In the genomic region with DNA sequence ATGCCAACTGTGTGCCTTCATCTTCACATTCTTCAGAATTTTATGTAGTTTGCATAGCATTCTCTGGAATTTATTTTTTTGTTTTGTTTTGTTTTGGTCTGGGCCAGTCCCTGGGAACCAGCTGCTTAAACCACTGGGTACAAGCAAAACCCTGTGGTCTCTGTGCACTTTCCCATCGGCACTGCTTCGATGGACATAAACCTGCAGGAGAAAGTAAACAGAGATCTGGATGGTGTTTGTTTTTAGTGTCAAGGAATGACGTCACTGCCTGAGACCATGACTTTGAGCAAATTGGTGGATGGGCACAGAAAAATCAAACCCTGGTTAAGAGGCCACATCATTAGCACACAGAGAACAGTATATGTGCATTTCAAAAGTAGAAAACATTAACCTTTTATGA, we compare ENCODE assay signal across 17 cellular contexts.
A peak's percentile ranks its signal among the peaks of the same experiment; 100 is the strongest.
DNase-seq lines count a peak whose midpoint lies in the region; ATAC-seq and TF ChIP-seq lines count a peak whose summit lies in the region.
"Had no signal": no experiment of that assay in that cellular context is flagged by ENCODE, and none has a peak within 500 bp of the region (broad histone marks: within the 10 kb centered on the region; RNA-seq: fewer than 3 reads in every experiment).

No MANE protein-coding gene starts in this region.

- H3K27me3 ChIP-seq in heart right ventricle, result no peaks in the 10 kb centered on the region
- no peaks in the 10 kb centered on the region for H3K27me3 ChIP-seq in dorsolateral prefrontal cortex
- H3K27me3 ChIP-seq: transverse colon had no signal

- peaks cover 0 to 13% (median 8%) of the 10 kb centered on the region in 11 donors for H3K9me3 ChIP-seq in heart right ventricle
- H3K9me3 ChIP-seq: transverse colon had no signal

- peaks cover 0 to 13% (median 0%) of the 10 kb centered on the region in 9 donors for H3K4me1 ChIP-seq in heart right ventricle
- H3K4me1 ChIP-seq: transverse colon had no signal

- no peak overlapping the region for H3K27ac ChIP-seq in heart right ventricle
- H3K27ac ChIP-seq in dorsolateral prefrontal cortex, result peak overlapping the region in 4 of 59 donors; percentile 16 to 43 (median 34)
- H3K27ac ChIP-seq: transverse colon had no signal

- 59 to 68% methylated on average over 3 of the region's 3 CpGs for WGBS in heart right ventricle, 2 donors

- no peak overlapping the region for H3K4me3 ChIP-seq in epithelial cell of proximal tubule (ENCODE audit: low read depth, low read length)
- no peak overlapping the region for H3K4me3 ChIP-seq in skeletal muscle cell (ENCODE audit: low read depth, low read length)
- no peak overlapping the region for H3K4me3 ChIP-seq in heart right ventricle
- no peak overlapping the region for H3K4me3 ChIP-seq in dorsolateral prefrontal cortex
- H3K4me3 ChIP-seq: transverse colon had no signal

- H3K36me3 ChIP-seq in heart right ventricle, result no peaks in the 10 kb centered on the region
- H3K36me3 ChIP-seq: transverse colon had no signal

- no peak for TF ChIP-seq CTCF in epithelial cell of proximal tubule (conservative IDR thresholded peaks at IDR 0.05; ENCODE audit: low read depth, low read length)
- no peak for TF ChIP-seq CTCF in heart right ventricle (IDR thresholded peaks at IDR 0.05)
- TF ChIP-seq CTCF in dorsolateral prefrontal cortex (IDR thresholded peaks at IDR 0.05 in 54 of 56, conservative IDR thresholded peaks at IDR 0.05 in 2 of 56; ENCODE audit: low read depth in 1 of 56, partially characterized antibody in 56 of 56), result no peak

- intact Hi-C loops in heart right ventricle (cut with DNase I) (loop anchor here in 8 of 10 donors (2.0 to 10.0 kb wide), 5 partner anchors 29 to 176 kb away; no protein-coding TSS in a partner anchor), dorsolateral prefrontal cortex (cut with DNase I) (loop anchor here (2.0 to 10.0 kb wide), 2 partner anchors 63 to 171 kb away; partner anchors contain the start of gene RASGRP3 (in 1 of the 2))

- DNase-seq in H4 (ENCODE audit: low spot score) (peak; percentile 59), RPMI7951 (ENCODE audit: low read depth) (peak; percentile 42), epithelial cell of proximal tubule (ENCODE audit: low read depth) (peak; percentile 73), skeletal muscle cell (ENCODE audit: low read depth) (peak; percentile 63), heart right ventricle (no peak), dorsolateral prefrontal cortex (no peak), NCI-H510A treated with DMSO at 0.1 percent for 48 hours (lab: John Stamatoyannopoulos, UW) (no peak)
- DNase-seq in activated CD8-positive, alpha-beta memory T cell treated with anti-CD3 and anti-CD28 coated beads, Interleukin-2, amount 50 U/mL, for 4 hours, result no peak
- DNase-seq: activated gamma-delta T cell, Calu3, foreskin melanocyte, H7, kidney, NCI-H1436 treated with DMSO at 0.1 percent for 48 hours, nephron progenitor cell, T-helper 2 cell, transverse colon had no signal

- no peak for ATAC-seq in heart right ventricle

Comparison
In these comparisons a context has a peak if more than half of its experiments do, and no peak if none do; other contexts are left out.
1. DNase-seq: peak in H4 (single experiment), RPMI7951 (single experiment), epithelial cell of proximal tubule (single experiment) and skeletal muscle cell (single experiment); none in heart right ventricle (0 of 2), dorsolateral prefrontal cortex (0 of 10), NCI-H510A treated with DMSO at 0.1 percent for 48 hours (single experiment) and activated CD8-positive, alpha-beta memory T cell treated with anti-CD3 and anti-CD28 coated beads, Interleukin-2, amount 50 U/mL, for 4 hours (single experiment).